ENCODE assay signal across 1 cellular context in the genomic region with DNA sequence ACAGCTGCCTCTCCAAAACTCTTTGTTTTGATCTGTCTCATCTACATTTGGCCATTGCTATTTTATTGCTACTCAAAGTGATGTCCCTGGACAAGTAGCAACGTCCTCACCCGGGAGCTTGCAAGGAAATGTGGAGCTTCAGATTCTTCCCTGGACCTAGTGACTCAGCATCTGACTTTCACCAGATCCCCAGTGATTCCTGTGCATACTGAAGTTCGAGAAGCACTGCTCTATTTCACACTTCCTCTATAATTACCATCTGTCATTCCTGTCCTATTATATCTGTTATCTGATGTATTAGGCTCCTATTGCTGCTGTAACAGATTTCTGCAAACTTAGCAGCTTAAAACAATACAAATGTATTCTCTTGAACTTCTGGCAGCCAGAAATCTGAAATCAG.
TF ChIP-seq lines count a peak whose summit lies in the region.

No MANE protein-coding gene starts in this region.

TF ChIP-seq in IMR-90, 13 proteins besides CTCF, POLR2A, EP300 and RAD21:
- no peak for TF ChIP-seq CEBPB (IDR thresholded peaks at IDR 0.05; ENCODE audit: low read depth, low read length)
- TF ChIP-seq, protein P1, sequence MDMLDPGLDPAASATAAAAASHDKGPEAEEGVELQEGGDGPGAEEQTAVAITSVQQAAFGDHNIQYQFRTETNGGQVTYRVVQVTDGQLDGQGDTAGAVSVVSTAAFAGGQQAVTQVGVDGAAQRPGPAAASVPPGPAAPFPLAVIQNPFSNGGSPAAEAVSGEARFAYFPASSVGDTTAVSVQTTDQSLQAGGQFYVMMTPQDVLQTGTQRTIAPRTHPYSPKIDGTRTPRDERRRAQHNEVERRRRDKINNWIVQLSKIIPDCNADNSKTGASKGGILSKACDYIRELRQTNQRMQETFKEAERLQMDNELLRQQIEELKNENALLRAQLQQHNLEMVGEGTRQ (IDR thresholded peaks at IDR 0.05; ENCODE audit: low read depth, low read length), result no peak
- TF ChIP-seq MXI1 (IDR thresholded peaks at IDR 0.05; ENCODE audit: borderline replicate concordance, low read depth, low read length), result no peak
- no peak for TF ChIP-seq MAZ (IDR thresholded peaks at IDR 0.05; ENCODE audit: borderline replicate concordance, low read depth, low read length)
- no peak for TF ChIP-seq SMC3 (IDR thresholded peaks at IDR 0.05; ENCODE audit: low read depth, low read length)
- no peak for TF ChIP-seq MAFK (IDR thresholded peaks at IDR 0.05; ENCODE audit: low read depth, low read length)
- TF ChIP-seq FOS (IDR thresholded peaks at IDR 0.05; ENCODE audit: low read depth, low read length), result no peak
- TF ChIP-seq NFE2L2 (IDR thresholded peaks at IDR 0.05; ENCODE audit: low read depth, low read length), result no peak
- TF ChIP-seq BHLHE40 (IDR thresholded peaks at IDR 0.05; ENCODE audit: low read depth, low read length), result no peak
- TF ChIP-seq CHD1 (IDR thresholded peaks at IDR 0.05; ENCODE audit: low read depth, low read length), result no peak
- TF ChIP-seq RCOR1 (IDR thresholded peaks at IDR 0.05; ENCODE audit: insufficient replicate concordance, low read length), result no peak
- no peak for TF ChIP-seq RFX5 (IDR thresholded peaks at IDR 0.05; ENCODE audit: low read depth, low read length)
- TF ChIP-seq, protein P2, sequence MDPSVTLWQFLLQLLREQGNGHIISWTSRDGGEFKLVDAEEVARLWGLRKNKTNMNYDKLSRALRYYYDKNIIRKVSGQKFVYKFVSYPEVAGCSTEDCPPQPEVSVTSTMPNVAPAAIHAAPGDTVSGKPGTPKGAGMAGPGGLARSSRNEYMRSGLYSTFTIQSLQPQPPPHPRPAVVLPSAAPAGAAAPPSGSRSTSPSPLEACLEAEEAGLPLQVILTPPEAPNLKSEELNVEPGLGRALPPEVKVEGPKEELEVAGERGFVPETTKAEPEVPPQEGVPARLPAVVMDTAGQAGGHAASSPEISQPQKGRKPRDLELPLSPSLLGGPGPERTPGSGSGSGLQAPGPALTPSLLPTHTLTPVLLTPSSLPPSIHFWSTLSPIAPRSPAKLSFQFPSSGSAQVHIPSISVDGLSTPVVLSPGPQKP (IDR thresholded peaks at IDR 0.05; ENCODE audit: borderline replicate concordance, low read depth, low read length), result no peak
TF ChIP-seq in IMR-90: peak in this region for 0.
